In the genomic region with DNA sequence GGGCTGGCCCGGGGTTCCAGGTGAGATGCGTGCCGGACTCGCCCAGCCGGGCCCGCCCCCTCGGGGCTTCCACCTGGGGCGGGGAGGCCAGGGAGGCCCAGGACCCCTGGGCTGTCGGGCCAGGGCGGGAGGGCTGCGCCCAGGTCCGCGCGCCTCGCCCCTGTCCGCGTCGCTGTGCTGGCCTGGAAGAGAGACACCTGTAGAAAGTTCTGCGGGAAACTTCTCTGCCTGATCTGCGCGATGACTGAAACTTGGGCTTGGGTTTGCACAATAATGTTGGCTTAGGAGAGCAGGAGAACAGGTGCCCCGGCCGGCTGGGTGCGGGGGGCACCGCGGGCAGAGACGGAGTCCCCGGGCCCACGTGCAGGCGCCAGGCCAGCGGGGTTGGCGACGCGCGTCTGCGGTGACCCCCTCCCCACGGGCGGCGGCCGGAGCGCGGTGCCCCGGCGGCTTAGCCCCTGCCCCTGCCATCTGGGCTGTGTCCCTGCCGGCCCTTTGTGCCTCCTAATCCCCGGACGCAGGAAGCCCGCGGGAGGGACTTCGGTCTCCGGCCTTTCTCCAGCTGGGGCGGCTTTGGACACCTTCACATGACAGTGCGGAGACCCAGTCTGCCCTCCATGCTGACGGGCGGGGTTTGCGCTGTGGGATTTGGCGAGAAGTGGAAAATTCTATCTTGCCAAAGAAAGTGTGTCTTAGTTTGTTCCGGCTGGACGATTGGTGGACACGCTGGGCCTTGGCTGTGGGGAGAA, we compare ENCODE assay signal across 1 cellular context.
TF ChIP-seq lines count a peak whose summit lies in the region.

No MANE protein-coding gene starts in this region.

TF ChIP-seq in HepG2, 621 proteins besides CTCF, POLR2A, EP300 and RAD21 (continued from another document and continues in another):
- TF ChIP-seq, protein P1, sequence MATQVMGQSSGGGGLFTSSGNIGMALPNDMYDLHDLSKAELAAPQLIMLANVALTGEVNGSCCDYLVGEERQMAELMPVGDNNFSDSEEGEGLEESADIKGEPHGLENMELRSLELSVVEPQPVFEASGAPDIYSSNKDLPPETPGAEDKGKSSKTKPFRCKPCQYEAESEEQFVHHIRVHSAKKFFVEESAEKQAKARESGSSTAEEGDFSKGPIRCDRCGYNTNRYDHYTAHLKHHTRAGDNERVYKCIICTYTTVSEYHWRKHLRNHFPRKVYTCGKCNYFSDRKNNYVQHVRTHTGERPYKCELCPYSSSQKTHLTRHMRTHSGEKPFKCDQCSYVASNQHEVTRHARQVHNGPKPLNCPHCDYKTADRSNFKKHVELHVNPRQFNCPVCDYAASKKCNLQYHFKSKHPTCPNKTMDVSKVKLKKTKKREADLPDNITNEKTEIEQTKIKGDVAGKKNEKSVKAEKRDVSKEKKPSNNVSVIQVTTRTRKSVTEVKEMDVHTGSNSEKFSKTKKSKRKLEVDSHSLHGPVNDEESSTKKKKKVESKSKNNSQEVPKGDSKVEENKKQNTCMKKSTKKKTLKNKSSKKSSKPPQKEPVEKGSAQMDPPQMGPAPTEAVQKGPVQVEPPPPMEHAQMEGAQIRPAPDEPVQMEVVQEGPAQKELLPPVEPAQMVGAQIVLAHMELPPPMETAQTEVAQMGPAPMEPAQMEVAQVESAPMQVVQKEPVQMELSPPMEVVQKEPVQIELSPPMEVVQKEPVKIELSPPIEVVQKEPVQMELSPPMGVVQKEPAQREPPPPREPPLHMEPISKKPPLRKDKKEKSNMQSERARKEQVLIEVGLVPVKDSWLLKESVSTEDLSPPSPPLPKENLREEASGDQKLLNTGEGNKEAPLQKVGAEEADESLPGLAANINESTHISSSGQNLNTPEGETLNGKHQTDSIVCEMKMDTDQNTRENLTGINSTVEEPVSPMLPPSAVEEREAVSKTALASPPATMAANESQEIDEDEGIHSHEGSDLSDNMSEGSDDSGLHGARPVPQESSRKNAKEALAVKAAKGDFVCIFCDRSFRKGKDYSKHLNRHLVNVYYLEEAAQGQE (IDR thresholded peaks at IDR 0.05; ENCODE audit: borderline replicate concordance in 1 of 2, low read depth in 1 of 2, low read length in 2 of 2): no peak
- TF ChIP-seq, protein P2, sequence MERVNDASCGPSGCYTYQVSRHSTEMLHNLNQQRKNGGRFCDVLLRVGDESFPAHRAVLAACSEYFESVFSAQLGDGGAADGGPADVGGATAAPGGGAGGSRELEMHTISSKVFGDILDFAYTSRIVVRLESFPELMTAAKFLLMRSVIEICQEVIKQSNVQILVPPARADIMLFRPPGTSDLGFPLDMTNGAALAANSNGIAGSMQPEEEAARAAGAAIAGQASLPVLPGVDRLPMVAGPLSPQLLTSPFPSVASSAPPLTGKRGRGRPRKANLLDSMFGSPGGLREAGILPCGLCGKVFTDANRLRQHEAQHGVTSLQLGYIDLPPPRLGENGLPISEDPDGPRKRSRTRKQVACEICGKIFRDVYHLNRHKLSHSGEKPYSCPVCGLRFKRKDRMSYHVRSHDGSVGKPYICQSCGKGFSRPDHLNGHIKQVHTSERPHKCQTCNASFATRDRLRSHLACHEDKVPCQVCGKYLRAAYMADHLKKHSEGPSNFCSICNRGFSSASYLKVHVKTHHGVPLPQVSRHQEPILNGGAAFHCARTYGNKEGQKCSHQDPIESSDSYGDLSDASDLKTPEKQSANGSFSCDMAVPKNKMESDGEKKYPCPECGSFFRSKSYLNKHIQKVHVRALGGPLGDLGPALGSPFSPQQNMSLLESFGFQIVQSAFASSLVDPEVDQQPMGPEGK (CRISPR knock-in tag; IDR thresholded peaks at IDR 0.05): peak; percentile 47; the same call in 1 of the 2 replicates
- TF ChIP-seq ZNF724P (CRISPR knock-in tag; IDR thresholded peaks at IDR 0.05; ENCODE audit: borderline replicate concordance) (0 out of 2 replicates have a peak, but pooled peaks have one; percentile 48), ZNF660 (CRISPR knock-in tag; IDR thresholded peaks at IDR 0.05; ENCODE audit: borderline replicate concordance, low read depth) (no peak), ZNF33B (CRISPR knock-in tag; IDR thresholded peaks at IDR 0.05) (no peak; the same call in 1 of the 2 replicates), KLF16 (CRISPR knock-in tag; IDR thresholded peaks at IDR 0.05) (0 out of 4 replicates have a peak, but pooled peaks of 1 of the 2 experiments have one; percentile 28), ZNF281 (CRISPR knock-in tag; IDR thresholded peaks at IDR 0.05; ENCODE audit: borderline replicate concordance) (no peak), GTF3A (CRISPR knock-in tag; conservative IDR thresholded peaks at IDR 0.05) (no peak), ZNF292 (CRISPR knock-in tag; IDR thresholded peaks at IDR 0.05; ENCODE audit: borderline replicate concordance, low read depth) (peak; percentile 51; the same call in 1 of the 2 replicates), ZNF432 (CRISPR knock-in tag; IDR thresholded peaks at IDR 0.05; ENCODE audit: borderline replicate concordance) (no peak), ZNF749 (CRISPR knock-in tag; IDR thresholded peaks at IDR 0.05; ENCODE audit: borderline replicate concordance) (peak; percentile 82; the same call in 1 of the 2 replicates), SRSF1 (optimal IDR thresholded peaks at IDR 0.05; ENCODE audit: low read depth, low read length) (no peak), PRDM15 (CRISPR knock-in tag; IDR thresholded peaks at IDR 0.05) (peak; percentile 31; the same call in 1 of the 2 replicates), ZNF615 (CRISPR knock-in tag; IDR thresholded peaks at IDR 0.05; ENCODE audit: borderline replicate concordance) (no peak), RAD51 (IDR thresholded peaks at IDR 0.05; ENCODE audit: borderline replicate concordance) (no peak), CC2D1A (CRISPR knock-in tag; IDR thresholded peaks at IDR 0.05) (no peak), PBX3 (CRISPR knock-in tag; IDR thresholded peaks at IDR 0.05; ENCODE audit: borderline replicate concordance) (0 out of 2 replicates have a peak, but pooled peaks have one; percentile 26), U2AF2 (IDR thresholded peaks at IDR 0.05; ENCODE audit: low read depth, low read length) (no peak), POGZ (CRISPR knock-in tag; IDR thresholded peaks at IDR 0.05) (no peak), KDM2A (CRISPR knock-in tag; IDR thresholded peaks at IDR 0.05; ENCODE audit: borderline replicate concordance, low read depth) (peak; percentile 63; the same call in 1 of the 2 replicates), GATA4 (IDR thresholded peaks at IDR 0.05; ENCODE audit: borderline replicate concordance, low read depth) (no peak), NR2C2 (CRISPR knock-in tag; IDR thresholded peaks at IDR 0.05; ENCODE audit: borderline replicate concordance) (0 out of 2 replicates have a peak, but pooled peaks have one; percentile 13), HMG20A (CRISPR knock-in tag; IDR thresholded peaks at IDR 0.05; ENCODE audit: borderline replicate concordance) (no peak), CBX1 (IDR thresholded peaks at IDR 0.05; ENCODE audit: low read depth) (no peak), HOXA9 (CRISPR knock-in tag; IDR thresholded peaks at IDR 0.05; ENCODE audit: borderline replicate concordance) (0 out of 2 replicates have a peak, but pooled peaks have one; percentile 36), GABPB1 (CRISPR knock-in tag; IDR thresholded peaks at IDR 0.05) (peak; percentile 57; the same call in 1 of the 2 replicates)
- TF ChIP-seq, protein P3, sequence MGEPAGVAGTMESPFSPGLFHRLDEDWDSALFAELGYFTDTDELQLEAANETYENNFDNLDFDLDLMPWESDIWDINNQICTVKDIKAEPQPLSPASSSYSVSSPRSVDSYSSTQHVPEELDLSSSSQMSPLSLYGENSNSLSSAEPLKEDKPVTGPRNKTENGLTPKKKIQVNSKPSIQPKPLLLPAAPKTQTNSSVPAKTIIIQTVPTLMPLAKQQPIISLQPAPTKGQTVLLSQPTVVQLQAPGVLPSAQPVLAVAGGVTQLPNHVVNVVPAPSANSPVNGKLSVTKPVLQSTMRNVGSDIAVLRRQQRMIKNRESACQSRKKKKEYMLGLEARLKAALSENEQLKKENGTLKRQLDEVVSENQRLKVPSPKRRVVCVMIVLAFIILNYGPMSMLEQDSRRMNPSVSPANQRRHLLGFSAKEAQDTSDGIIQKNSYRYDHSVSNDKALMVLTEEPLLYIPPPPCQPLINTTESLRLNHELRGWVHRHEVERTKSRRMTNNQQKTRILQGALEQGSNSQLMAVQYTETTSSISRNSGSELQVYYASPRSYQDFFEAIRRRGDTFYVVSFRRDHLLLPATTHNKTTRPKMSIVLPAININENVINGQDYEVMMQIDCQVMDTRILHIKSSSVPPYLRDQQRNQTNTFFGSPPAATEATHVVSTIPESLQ (CRISPR knock-in tag; conservative IDR thresholded peaks at IDR 0.05): no peak
- TF ChIP-seq, protein P4, sequence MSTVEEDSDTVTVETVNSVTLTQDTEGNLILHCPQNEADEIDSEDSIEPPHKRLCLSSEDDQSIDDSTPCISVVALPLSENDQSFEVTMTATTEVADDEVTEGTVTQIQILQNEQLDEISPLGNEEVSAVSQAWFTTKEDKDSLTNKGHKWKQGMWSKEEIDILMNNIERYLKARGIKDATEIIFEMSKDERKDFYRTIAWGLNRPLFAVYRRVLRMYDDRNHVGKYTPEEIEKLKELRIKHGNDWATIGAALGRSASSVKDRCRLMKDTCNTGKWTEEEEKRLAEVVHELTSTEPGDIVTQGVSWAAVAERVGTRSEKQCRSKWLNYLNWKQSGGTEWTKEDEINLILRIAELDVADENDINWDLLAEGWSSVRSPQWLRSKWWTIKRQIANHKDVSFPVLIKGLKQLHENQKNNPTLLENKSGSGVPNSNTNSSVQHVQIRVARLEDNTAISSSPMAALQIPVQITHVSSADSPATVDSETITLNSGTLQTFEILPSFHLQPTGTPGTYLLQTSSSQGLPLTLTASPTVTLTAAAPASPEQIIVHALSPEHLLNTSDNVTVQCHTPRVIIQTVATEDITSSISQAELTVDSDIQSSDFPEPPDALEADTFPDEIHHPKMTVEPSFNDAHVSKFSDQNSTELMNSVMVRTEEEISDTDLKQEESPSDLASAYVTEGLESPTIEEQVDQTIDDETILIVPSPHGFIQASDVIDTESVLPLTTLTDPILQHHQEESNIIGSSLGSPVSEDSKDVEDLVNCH (CRISPR knock-in tag; IDR thresholded peaks at IDR 0.05): no peak
- TF ChIP-seq, protein P5, sequence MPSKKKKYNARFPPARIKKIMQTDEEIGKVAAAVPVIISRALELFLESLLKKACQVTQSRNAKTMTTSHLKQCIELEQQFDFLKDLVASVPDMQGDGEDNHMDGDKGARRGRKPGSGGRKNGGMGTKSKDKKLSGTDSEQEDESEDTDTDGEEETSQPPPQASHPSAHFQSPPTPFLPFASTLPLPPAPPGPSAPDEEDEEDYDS (CRISPR knock-in tag; IDR thresholded peaks at IDR 0.05): 0 out of 2 replicates have a peak, but pooled peaks have one; percentile 11
- TF ChIP-seq, protein P6, sequence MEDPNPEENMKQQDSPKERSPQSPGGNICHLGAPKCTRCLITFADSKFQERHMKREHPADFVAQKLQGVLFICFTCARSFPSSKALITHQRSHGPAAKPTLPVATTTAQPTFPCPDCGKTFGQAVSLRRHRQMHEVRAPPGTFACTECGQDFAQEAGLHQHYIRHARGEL (CRISPR knock-in tag; IDR thresholded peaks at IDR 0.05): no peak
